34 cellular contexts compared by ENCODE assay signal in the genomic region with DNA sequence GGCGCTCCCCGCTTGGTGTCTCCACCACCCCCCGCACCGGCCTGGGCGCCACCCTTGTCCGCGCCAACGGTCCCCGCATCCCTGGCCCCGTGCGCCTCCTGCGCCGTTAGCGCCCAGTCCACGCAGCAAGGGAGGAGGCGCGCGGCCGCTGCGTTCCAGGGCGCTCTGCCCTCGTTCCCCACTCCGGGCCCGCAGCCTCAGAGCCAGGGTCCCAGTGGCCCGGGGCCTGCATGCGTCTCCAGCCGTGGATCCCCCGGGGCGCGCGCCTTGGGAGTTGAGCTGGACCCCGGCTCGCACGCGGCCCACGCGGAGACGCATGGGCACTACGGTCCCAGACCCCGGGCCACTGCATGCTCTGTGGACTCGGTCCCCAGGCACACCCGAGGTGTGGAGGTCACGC. TPM values are rescaled to one million over a fixed set of nuclear protein-coding genes. Genes with fewer than 3 reads are reported as not detected.
"Had no signal": no experiment of that assay in that cellular context is flagged by ENCODE, and none has a peak within 500 bp of the region (broad histone marks: within the 10 kb centered on the region; RNA-seq: fewer than 3 reads in every experiment).

No MANE protein-coding gene starts in this region.

- H3K9me3 Mint-ChIP-seq: activated naive CD4-positive, alpha-beta T cell treated with anti-CD3 and anti-CD28 coated beads, Interleukin-2, amount 10 ng/mL, durations not matched to agents 7 days and 5 days; activated naive CD4-positive, alpha-beta T cell treated with anti-CD3 and anti-CD28 coated beads, Interleukin-2, amount 50 U/mL, for 72 hours; activated naive CD8-positive, alpha-beta T cell treated with anti-CD3 and anti-CD28 coated beads, Interleukin-2, amount 10 ng/mL, durations not matched to agents 7 days and 5 days; brain; endodermal cell; T-helper 2 cell treated with Interferon-gamma antibody and Interleukin-4, amounts not matched to agents 5 μg/mL and 100 μg/mL, for 36 hours had no signal

- H3K27me3 ChIP-seq: ascending aorta, colonic mucosa had no signal

- H3K27me3 Mint-ChIP-seq: activated CD4-positive, alpha-beta memory T cell treated with anti-CD3 and anti-CD28 coated beads for 36 hours; brain; T-helper 17 cell had no signal

- FAIRE-seq: frontal cortex had no signal

- H3K27ac Mint-ChIP-seq: activated CD4-positive, alpha-beta memory T cell treated with anti-CD3 and anti-CD28 coated beads for 36 hours; activated CD4-positive, alpha-beta T cell treated with anti-CD3 and anti-CD28 coated beads for 36 hours; activated CD8-positive, alpha-beta memory T cell treated with anti-CD3 and anti-CD28 coated beads, Interleukin-2, amount 10 ng/mL, durations not matched to agents 7 days and 5 days; activated naive CD4-positive, alpha-beta T cell treated with anti-CD3 and anti-CD28 coated beads, Interleukin-2, amount 10 ng/mL, durations not matched to agents 7 days and 5 days; activated naive CD4-positive, alpha-beta T cell treated with anti-CD3 and anti-CD28 coated beads, Interleukin-2, amount 50 U/mL, for 72 hours; activated T-helper 1 cell treated with anti-CD3 and anti-CD28 coated beads, Interleukin-12 subunit alpha, Interleukin-12 subunit beta, Interleukin-2, Interleukin-4 antibody, amounts not matched to agents 30 ng/mL and 10 ng/mL and 1 ng/mL, durations not matched to agents 14 hours and 24 hours and 36 hours; brain; endodermal cell; T-helper 17 cell; T-helper 2 cell treated with Interferon-gamma antibody and Interleukin-4, amounts not matched to agents 5 μg/mL and 100 μg/mL, for 36 hours had no signal

- H3K4me3 Mint-ChIP-seq: activated CD4-positive, alpha-beta memory T cell treated with anti-CD3 and anti-CD28 coated beads for 36 hours; activated CD4-positive, alpha-beta T cell treated with anti-CD3 and anti-CD28 coated beads for 36 hours; activated CD4-positive, alpha-beta T cell treated with anti-CD3 and anti-CD28 coated beads, Interleukin-2, amount 10 ng/mL, durations not matched to agents 24 days and 14 days; activated CD8-positive, alpha-beta memory T cell treated with anti-CD3 and anti-CD28 coated beads, Interleukin-2, amount 10 ng/mL, durations not matched to agents 7 days and 5 days; activated CD8-positive, alpha-beta T cell treated with anti-CD3 and anti-CD28 coated beads, Interleukin-2, amount 10 ng/mL, durations not matched to agents 7 days and 5 days; activated naive CD4-positive, alpha-beta T cell treated with anti-CD3 and anti-CD28 coated beads, Interleukin-2, amount 10 ng/mL, durations not matched to agents 7 days and 5 days; activated naive CD8-positive, alpha-beta T cell treated with anti-CD3 and anti-CD28 coated beads, Interleukin-2, amount 10 ng/mL, durations not matched to agents 7 days and 5 days; activated T-helper 1 cell treated with anti-CD3 and anti-CD28 coated beads, Interleukin-12 subunit alpha, Interleukin-12 subunit beta, Interleukin-2, Interleukin-4 antibody, amounts not matched to agents 30 ng/mL and 10 ng/mL and 1 ng/mL, durations not matched to agents 14 hours and 24 hours and 36 hours; brain; endodermal cell; T-helper 17 cell; T-helper 2 cell treated with Interferon-gamma antibody and Interleukin-4, amounts not matched to agents 5 μg/mL and 100 μg/mL, for 36 hours had no signal

- H3K9me3 ChIP-seq: ascending aorta, breast epithelium, colonic mucosa, heart right ventricle had no signal

- H3K36me3 ChIP-seq: colonic mucosa had no signal

- ATAC-seq: activated CD4-positive, alpha-beta T cell treated with anti-CD3 and anti-CD28 coated beads for 36 hours; activated CD8-positive, alpha-beta memory T cell treated with anti-CD3 and anti-CD28 coated beads, Interleukin-2, amount 10 ng/mL, durations not matched to agents 7 days and 5 days; activated CD8-positive, alpha-beta T cell treated with anti-CD3 and anti-CD28 coated beads, Interleukin-2, amount 10 ng/mL, durations not matched to agents 7 days and 5 days; activated naive CD4-positive, alpha-beta T cell treated with anti-CD3 and anti-CD28 coated beads, Interleukin-2, amount 50 U/mL, for 72 hours; T-helper 17 cell had no signal

- H3K27ac ChIP-seq: ascending aorta, breast epithelium, cardiac muscle cell, colonic mucosa, heart right ventricle, WERI-Rb-1 had no signal

- H3K4me3 ChIP-seq: ascending aorta, breast epithelium, cardiac muscle cell, colonic mucosa, heart right ventricle had no signal

- H3K4me1 ChIP-seq: ascending aorta, breast epithelium, colonic mucosa had no signal

- DNase-seq: activated CD4-positive, alpha-beta memory T cell treated with anti-CD3 and anti-CD28 coated beads for 36 hours; activated CD4-positive, alpha-beta T cell treated with anti-CD3 and anti-CD28 coated beads for 36 hours; activated CD4-positive, alpha-beta T cell treated with anti-CD3 and anti-CD28 coated beads, Interleukin-2, amount 10 ng/mL, durations not matched to agents 24 days and 14 days; activated CD4-positive, CD25-positive, alpha-beta regulatory T cell; activated CD4-positive, CD25-positive, alpha-beta regulatory T cell treated with anti-CD3 and anti-CD28 coated beads, Interleukin-2, amount 50 U/mL, for 72 hours; activated CD8-positive, alpha-beta memory T cell treated with anti-CD3 and anti-CD28 coated beads, Interleukin-2, amount 10 ng/mL, durations not matched to agents 7 days and 5 days; activated CD8-positive, alpha-beta memory T cell treated with anti-CD3 and anti-CD28 coated beads, Interleukin-2, amount 50 U/mL, for 4 hours; activated CD8-positive, alpha-beta T cell treated with anti-CD3 and anti-CD28 coated beads, Interleukin-2, amount 10 ng/mL, durations not matched to agents 7 days and 5 days; activated gamma-delta T cell; activated naive CD4-positive, alpha-beta T cell; activated naive CD4-positive, alpha-beta T cell treated with anti-CD3 and anti-CD28 coated beads, Interleukin-2, amount 10 ng/mL, durations not matched to agents 7 days and 5 days; activated naive CD8-positive, alpha-beta T cell treated with anti-CD3 and anti-CD28 coated beads, Interleukin-2, amount 10 ng/mL, durations not matched to agents 7 days and 5 days; activated T-cell treated with anti-CD3 and anti-CD28 coated beads, Interleukin-2, amount 50 U/mL, for 1 hour; activated T-cell treated with anti-CD3 and anti-CD28 coated beads, Interleukin-2, amount 50 U/mL, for 48 hours; central memory CD4-positive, alpha-beta T cell; cerebellar nuclear complex; colonic mucosa; effector memory CD4-positive, alpha-beta T cell; endodermal cell; foreskin fibroblast; glutamatergic neuron; heart right ventricle; T-helper 1 cell; T-helper 17 cell; T1000; WERI-Rb-1 had no signal

RNA-seq across cellular contexts. Expression of a gene that starts 7.4 kb away (rescaled TPM):
- total RNA-seq: ascending aorta had no signal

RNA-seq across cellular contexts. Expression of a gene that starts 27.3 kb away (rescaled TPM):
- total RNA-seq: activated CD4-positive, alpha-beta T cell treated with anti-CD3 and anti-CD28 coated beads, Interleukin-2, amount 10 ng/mL, durations not matched to agents 24 days and 14 days; ascending aorta; frontal cortex had no signal
